10 cellular contexts compared by ENCODE assay signal in genomic region chr6:10425177-10425972, GRCh38. TPM values are rescaled to one million over a fixed set of nuclear protein-coding genes. Genes with fewer than 3 reads are reported as not detected.
DNase-seq lines count a peak whose midpoint lies in the region; ATAC-seq and TF ChIP-seq lines count a peak whose summit lies in the region.
"Had no signal": no experiment of that assay in that cellular context is flagged by ENCODE, and none has a peak within 500 bp of the region (broad histone marks: within the 10 kb centered on the region; RNA-seq: fewer than 3 reads in every experiment).

No MANE protein-coding gene starts in this region.

- no peak overlapping the region for H3K14ac ChIP-seq in neuronal stem cell (ENCODE audit: low read length)

- H2BK15ac ChIP-seq in neuronal stem cell (ENCODE audit: low read length) = no peak overlapping the region

- no peak overlapping the region for H4K8ac ChIP-seq in neuronal stem cell (ENCODE audit: low read depth, low read length)

- H2BK120ac ChIP-seq in neuronal stem cell (ENCODE audit: low read depth, low read length) = no peak overlapping the region

- H3K27me3 ChIP-seq in AG04450 (ENCODE audit: control insufficient read depth, insufficient read depth, low read length) (peaks cover 54% of the 10 kb centered on the region), HUES64 (ENCODE audit: insufficient read depth, low read length) (peaks cover 97% of the 10 kb centered on the region), esophagus squamous epithelium (peaks cover 0 to 80% (median 4%) of the 10 kb centered on the region in 4 donors), neuronal stem cell (ENCODE audit: control insufficient read depth in 3 of 3, insufficient read depth in 3 of 3, low read depth in 1 of 3, low read length in 3 of 3) (peaks cover 46 to 84% (median 73%) of the 10 kb centered on the region in 3 experiments)

- no peak overlapping the region for H2BK5ac ChIP-seq in neuronal stem cell (ENCODE audit: low read length)

- no peaks in the 10 kb centered on the region for H3K79me1 ChIP-seq in neuronal stem cell (ENCODE audit: low read depth, low read length)

- DNase-seq in AG04450 (ENCODE audit: low read depth, low spot score) = no peak
- no peak for DNase-seq in esophagus squamous epithelium (lab: John Stamatoyannopoulos, UW)
- no peak for DNase-seq in neuronal stem cell (ENCODE audit: low spot score)
- no peak for DNase-seq in NCI-H1092 (lab: John Stamatoyannopoulos, UW)
- DNase-seq: activated CD4-positive, alpha-beta memory T cell treated with anti-CD3 and anti-CD28 coated beads for 36 hours had no signal

- ATAC-seq in HG03159 (IDR thresholded peaks at IDR 0.05; ENCODE audit: unreplicated experiment) = no peak
- ATAC-seq in HG02759 (IDR thresholded peaks at IDR 0.05; ENCODE audit: unreplicated experiment) = no peak
- ATAC-seq in GM18517 (IDR thresholded peaks at IDR 0.05; ENCODE audit: unreplicated experiment) = no peak

- CTCF ChIA-PET in AG04450 (lab: Charles Lee) = interaction anchor here (0.9 to 1.8 kb wide), 4 partner anchors 10 to 12 kb away, joined by 3 to 6 read pairs (median 4); partner anchors contain the start of gene TFAP2A

- no peak overlapping the region for H4K91ac ChIP-seq in neuronal stem cell (ENCODE audit: low read depth, low read length, poor library complexity)

- no peak overlapping the region for H3K18ac ChIP-seq in neuronal stem cell (ENCODE audit: low read length)

- H2AFZ ChIP-seq in neuronal stem cell (ENCODE audit: low read length) = peak overlapping the region; percentile 93

- TF ChIP-seq CTCF in AG04450 (IDR thresholded peaks at IDR 0.05; ENCODE audit: low read depth, low read length) = no peak
- TF ChIP-seq CTCF in esophagus squamous epithelium (IDR thresholded peaks at IDR 0.05) = no peak

- TF ChIP-seq POLR2A in esophagus squamous epithelium (IDR thresholded peaks at IDR 0.05) = no peak

- H2BK12ac ChIP-seq in neuronal stem cell (ENCODE audit: low read length) = no peak overlapping the region

- H3K4me2 ChIP-seq in neuronal stem cell (ENCODE audit: insufficient read depth, low read length, poor library complexity, severe bottlenecking) = peak overlapping the region; percentile 89

- no peak overlapping the region for H3K4ac ChIP-seq in neuronal stem cell (ENCODE audit: low read length)

- H3K23ac ChIP-seq in neuronal stem cell (ENCODE audit: low read depth, low read length, poor library complexity) = peak overlapping the region; percentile 39

- WGBS in HUES64 = 1% methylated on average over 34 of the region's 34 CpGs
- 55 to 59% methylated on average over 29 of the region's 34 CpGs for WGBS in esophagus squamous epithelium, 2 donors
- no CpG with 5 or more reads among the region's 34 CpGs for WGBS in neuronal stem cell (ENCODE audit: extremely low coverage in 2 of 2, insufficient read length in 2 of 2, insufficient replicate concordance in 1 of 2), 2 donors

- H3K9me3 ChIP-seq in AG04450 (ENCODE audit: control insufficient read depth, insufficient read depth, low read length) = no peaks in the 10 kb centered on the region; the same call in 1 of the 2 replicates
- H3K9me3 ChIP-seq in HUES64 (ENCODE audit: insufficient read depth, low read depth, low read length) = no peaks in the 10 kb centered on the region
- H3K9me3 ChIP-seq in esophagus squamous epithelium = no peaks in the 10 kb centered on the region
- peaks cover 0 to 2% of the 10 kb centered on the region in 2 donors for H3K9me3 ChIP-seq in neuronal stem cell (replicated peaks in 1 of 2; ENCODE audit: control insufficient read depth in 2 of 2, insufficient read depth in 1 of 2, low read depth in 1 of 2, low read length in 2 of 2)
- H3K9me3 ChIP-seq: transverse colon had no signal

- H3K9ac ChIP-seq in HUES64 (ENCODE audit: low read depth, low read length) (no peak overlapping the region), neuronal stem cell (ENCODE audit: low read depth, low read length, poor library complexity) (peak overlapping the region; percentile 66)

- H2AK5ac ChIP-seq in neuronal stem cell (ENCODE audit: low read depth, low read length) = no peak overlapping the region

- peak overlapping the region; percentile 11 for H3K27ac ChIP-seq in AG04450 (ENCODE audit: low read depth, low read length)
- no peak overlapping the region for H3K27ac ChIP-seq in HUES64 (ENCODE audit: low read depth, low read length)
- H3K27ac ChIP-seq in esophagus squamous epithelium = peak overlapping the region in 2 of 4 donors; percentile 8 to 56
- H3K27ac ChIP-seq in neuronal stem cell (replicated peaks; ENCODE audit: low read length) = no peak overlapping the region
- H3K27ac ChIP-seq: transverse colon had no signal

- POLR2A ChIA-PET in AG04450 (lab: Yijun Ruan, JAX) = interaction anchor here (1.3 kb wide), 1 partner anchor 11 kb away, joined by 4 read pairs; no protein-coding TSS in a partner anchor

- H3K36me3 ChIP-seq in HUES64 (ENCODE audit: insufficient read depth, low read length) = no peaks in the 10 kb centered on the region
- H3K36me3 ChIP-seq in esophagus squamous epithelium = no peaks in the 10 kb centered on the region
- H3K36me3 ChIP-seq in neuronal stem cell (replicated peaks in 1 of 2; ENCODE audit: control insufficient read depth in 2 of 2, insufficient read depth in 2 of 2, low read length in 2 of 2) = no peaks in the 10 kb centered on the region
- H3K36me3 ChIP-seq: transverse colon had no signal

- H3K4me1 ChIP-seq in HUES64 (ENCODE audit: insufficient read depth, low read length) = peaks cover 34% of the 10 kb centered on the region
- peaks cover 2 to 69% (median 5%) of the 10 kb centered on the region in 3 donors for H3K4me1 ChIP-seq in esophagus squamous epithelium
- H3K4me1 ChIP-seq in neuronal stem cell (ENCODE audit: control insufficient read depth in 2 of 2, insufficient read depth in 1 of 2, low read depth in 1 of 2, low read length in 2 of 2) = peaks cover 0 to 14% of the 10 kb centered on the region in 2 donors

- H3K4me3 ChIP-seq in AG04450 (ENCODE audit: low read depth, low read length) (peak overlapping the region; percentile 54), HUES64 (ENCODE audit: low read length) (peak overlapping the region; percentile 53), esophagus squamous epithelium (peak overlapping the region; percentile 30 to 59 (median 53)), neuronal stem cell (ENCODE audit: low read length in 2 of 2) (peak overlapping the region; percentile 37 to 74)

- intact Hi-C loops in esophagus squamous epithelium (cut with DNase I) = no loop called here

RNA-seq across cellular contexts. Expression of gene TFAP2A, which starts 10.5 kb away (rescaled TPM):
- 2.3 TPM in 2 replicates for polyA plus RNA-seq in AG04450 (2011; rRNA removed)
- 1.7 and 1.9 TPM in 2 replicates for polyA minus RNA-seq in AG04450 (2011; rRNA and poly(A)+ RNA removed)
- polyA plus RNA-seq in HUES64 (2013, experiment 1 of 2) = 4.0 TPM
- polyA plus RNA-seq in HUES64 (2013, experiment 2 of 2) = 8.7 TPM
- total RNA-seq in esophagus squamous epithelium = 10 to 100 TPM; 11.6 to 39.1 (median 29.9) TPM
- polyA plus RNA-seq in neuronal stem cell (2013, experiment 1 of 2) = 0.53 TPM
- polyA plus RNA-seq in neuronal stem cell (2013, experiment 2 of 2) = 0.54 TPM
- total RNA-seq: transverse colon had no signal
